Comparison of ENCODE assay signal across 1 cellular context in the genomic region with DNA sequence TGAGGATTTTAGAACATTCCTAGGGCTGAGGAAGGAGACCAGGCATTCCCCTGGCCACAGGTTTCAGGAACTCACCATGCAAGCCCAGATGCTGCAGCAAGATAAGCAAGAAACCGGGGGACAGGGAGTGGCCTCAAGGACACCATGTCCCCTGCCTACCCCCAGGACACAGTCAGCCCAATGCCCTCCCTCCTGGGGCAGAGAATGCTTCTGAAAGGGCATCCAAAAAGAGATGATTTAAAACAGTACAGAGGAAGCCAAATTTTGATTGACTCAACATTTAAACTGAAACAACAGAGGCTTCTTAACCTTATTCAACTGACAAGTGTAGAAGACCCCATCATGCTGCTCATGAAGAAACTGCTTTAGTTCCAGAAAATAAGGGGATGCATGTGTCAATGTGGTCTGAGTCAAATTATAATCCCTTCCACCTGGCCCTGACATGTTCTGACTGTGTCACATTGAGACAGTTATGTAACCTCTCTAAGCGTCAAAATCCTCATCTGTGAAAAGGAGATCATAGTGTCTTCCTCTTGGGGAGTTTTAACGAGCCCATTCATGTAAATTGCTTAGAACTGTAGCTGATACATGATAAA.
TF ChIP-seq lines count a peak whose summit lies in the region.

No MANE protein-coding gene starts in this region.

TF ChIP-seq in SK-N-SH, 30 proteins besides CTCF, POLR2A, EP300 and RAD21 (continued from another document):
- TF ChIP-seq NRF1 (IDR thresholded peaks at IDR 0.05; ENCODE audit: low read depth, low read length) (no peak), RCOR1 (IDR thresholded peaks at IDR 0.05; ENCODE audit: low read length) (no peak), SMC3 (IDR thresholded peaks at IDR 0.05; ENCODE audit: low read depth, low read length) (no peak), RXRA (IDR thresholded peaks at IDR 0.05; ENCODE audit: borderline replicate concordance, low read depth) (no peak)
- TF ChIP-seq, protein P1, sequence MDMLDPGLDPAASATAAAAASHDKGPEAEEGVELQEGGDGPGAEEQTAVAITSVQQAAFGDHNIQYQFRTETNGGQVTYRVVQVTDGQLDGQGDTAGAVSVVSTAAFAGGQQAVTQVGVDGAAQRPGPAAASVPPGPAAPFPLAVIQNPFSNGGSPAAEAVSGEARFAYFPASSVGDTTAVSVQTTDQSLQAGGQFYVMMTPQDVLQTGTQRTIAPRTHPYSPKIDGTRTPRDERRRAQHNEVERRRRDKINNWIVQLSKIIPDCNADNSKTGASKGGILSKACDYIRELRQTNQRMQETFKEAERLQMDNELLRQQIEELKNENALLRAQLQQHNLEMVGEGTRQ (IDR thresholded peaks at IDR 0.05; ENCODE audit: borderline replicate concordance, low read depth, low read length), result no peak
